Comparison of ENCODE assay signal across 8 cellular contexts in the genomic region with DNA sequence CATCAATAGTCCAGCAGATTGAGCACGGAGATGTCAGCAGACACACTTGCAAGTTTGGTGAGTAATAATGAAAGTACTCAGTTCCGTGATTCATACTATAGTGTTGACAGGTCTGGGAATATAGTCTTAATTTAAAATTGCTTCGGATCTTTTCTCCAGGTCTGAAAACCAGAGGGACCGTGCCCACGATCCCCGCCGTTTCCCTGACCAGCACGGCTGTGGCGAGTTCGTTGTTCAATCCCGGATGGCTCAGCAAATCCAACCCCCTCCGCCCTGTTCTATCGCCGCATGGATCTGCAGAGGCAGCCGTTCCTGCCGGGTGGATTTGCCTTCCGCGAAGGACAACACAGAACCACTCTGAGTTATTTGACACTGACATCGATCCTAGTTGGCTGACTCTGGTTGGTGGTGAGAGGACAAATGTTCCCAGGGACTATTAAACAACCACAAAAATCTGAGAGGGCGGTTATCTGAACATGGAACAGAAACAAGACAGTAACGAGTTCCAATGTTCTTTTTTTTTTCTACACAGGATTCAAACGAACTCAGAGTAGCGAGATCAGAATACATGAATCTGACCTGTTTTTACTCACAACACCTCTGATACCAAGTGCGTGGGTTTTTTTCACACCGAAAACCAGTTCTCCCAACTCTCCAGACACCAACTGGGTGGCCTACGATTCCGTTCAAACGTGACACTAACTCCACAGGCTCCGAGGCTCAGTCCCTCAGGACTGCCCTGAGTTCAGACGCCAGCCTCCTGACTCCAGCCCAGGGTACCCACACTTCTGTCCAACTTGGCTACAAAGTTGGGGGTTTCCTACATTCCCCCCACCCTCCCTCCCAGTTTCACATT. TPM values are rescaled to one million over a fixed set of nuclear protein-coding genes. Genes with fewer than 3 reads are reported as not detected.
DNase-seq lines count a peak whose midpoint lies in the region; ATAC-seq, FAIRE-seq and TF ChIP-seq lines count a peak whose summit lies in the region.

No MANE protein-coding gene starts in this region.

- TF ChIP-seq POLR2A in heart left ventricle (IDR thresholded peaks at IDR 0.05) (no peak), GM12878 (IDR thresholded peaks at IDR 0.05; ENCODE audit: low read depth, low read length) (no peak)

- H3K4me3 ChIP-seq in heart left ventricle (peak overlapping the region in 9 of 12 donors; percentile 28 to 55 (median 35)), GM12878 (peak overlapping the region; percentile 52), mucosa of stomach (ENCODE audit: low read length) (peak overlapping the region; percentile 15)

- peak overlapping the region in 3 of 12 donors; percentile 11 to 57 (median 23) for H3K27ac ChIP-seq in heart left ventricle
- peak overlapping the region; percentile 82 for H3K27ac ChIP-seq in GM12878 (ENCODE audit: control insufficient read depth, insufficient read depth)

- no peaks in the 10 kb centered on the region for H3K9me3 ChIP-seq in heart left ventricle
- H3K9me3 ChIP-seq in GM12878 (replicated peaks; ENCODE audit: control insufficient read depth, insufficient read depth, low read length): no peaks in the 10 kb centered on the region
- no peaks in the 10 kb centered on the region for H3K9me3 ChIP-seq in mucosa of stomach (ENCODE audit: control insufficient read depth, low read length)

- peak overlapping the region; percentile 80 for H3K4me2 ChIP-seq in GM12878 (ENCODE audit: control insufficient read depth, insufficient read depth)

- peak; percentile 93 for FAIRE-seq in GM12878 (lab: Jason Lieb, UNC)

- TF ChIP-seq RAD21 in GM12878 (IDR thresholded peaks at IDR 0.05; ENCODE audit: insufficient read depth, low read depth, low read length): no peak

- DNase-seq in heart left ventricle: peak in 1 of 5 donors; percentile 39
- no peak for DNase-seq in cardiac septum (ENCODE audit: low spot score)
- DNase-seq in NCI-H69 (lab: John Stamatoyannopoulos, UW): peak; percentile 17
- DNase-seq in GM12878 (ENCODE audit: low read depth, low spot score): peak; percentile 73
- DNase-seq in AML-193 (lab: John Stamatoyannopoulos, UW): no peak
- DNase-seq in GM19240 (ENCODE audit: insufficient read length, low spot score): no peak

- H3K36me3 ChIP-seq in heart left ventricle: no peaks in the 10 kb centered on the region
- H3K36me3 ChIP-seq in GM12878 (ENCODE audit: control insufficient read depth in 2 of 2, insufficient read depth in 2 of 2, low read length in 1 of 2): no peaks in the 10 kb centered on the region
- H3K36me3 ChIP-seq in mucosa of stomach (ENCODE audit: control insufficient read depth, insufficient read depth, low read length): no peaks in the 10 kb centered on the region

- POLR2A ChIA-PET in GM12878 (lab: Charles Lee): no interaction called here

- H2AFZ ChIP-seq in GM12878 (ENCODE audit: control insufficient read depth, low read depth, low read length): peak overlapping the region; percentile 61

- BruUV-seq in GM12878 (replicated peaks; lab: Mats Ljungman, UMichigan): no TSS peak

- H3K4me1 ChIP-seq in heart left ventricle (peaks cover 0 to 42% (median 12%) of the 10 kb centered on the region in 12 donors), GM12878 (ENCODE audit: control insufficient read depth, insufficient read depth, low read length) (peaks cover 45% of the 10 kb centered on the region), mucosa of stomach (ENCODE audit: control insufficient read depth, insufficient read depth, low read length) (peaks cover 16% of the 10 kb centered on the region)

- WGBS in heart left ventricle, 4 donors: 58 to 66% (median 62%) methylated on average over 30 of the region's 30 CpGs
- 4% methylated on average over 30 of the region's 30 CpGs for WGBS in GM12878 (ENCODE audit: insufficient coverage, insufficient replicate concordance, low lambda C conversion rate, missing lambda C conversion rate)

- peaks cover 0 to 6% (median 0%) of the 10 kb centered on the region in 9 donors for H3K27me3 ChIP-seq in heart left ventricle
- no peaks in the 10 kb centered on the region for H3K27me3 ChIP-seq in GM12878 (replicated peaks in 1 of 2; ENCODE audit: control insufficient read depth in 2 of 2, insufficient read depth in 2 of 2, low read length in 1 of 2)
- H3K27me3 ChIP-seq in mucosa of stomach (ENCODE audit: control insufficient read depth, insufficient read depth, low read length): peaks cover 6% of the 10 kb centered on the region

- intact Hi-C loops in heart left ventricle (cut with DNase I) (loop anchor here in 1 of 10 donors (10.0 kb wide), 1 partner anchor 47 kb away; no protein-coding TSS in a partner anchor), cardiac septum (cut with DNase I) (no loop called here), GM12878 (cut with micrococcal nuclease; ENCODE audit: unreplicated experiment) (loop anchor here (2.0 to 5.0 kb wide), 2 partner anchors 131 to 153 kb away; no protein-coding TSS in a partner anchor)

- H3K9ac ChIP-seq in GM12878 (ENCODE audit: control insufficient read depth, insufficient read depth, low read length) (peak overlapping the region; percentile 63), mucosa of stomach (ENCODE audit: low read length) (peak overlapping the region; percentile 2)

- RAD21 ChIA-PET in GM12878 (lab: Charles Lee; ENCODE audit: unreplicated experiment): interaction anchor here (0.6 to 2.8 kb wide), 4 partner anchors 9 to 260 kb away, joined by 3 to 9 read pairs (median 5); a partner anchor contains a TSS

- TF ChIP-seq CTCF in heart left ventricle (IDR thresholded peaks at IDR 0.05) (no peak), GM12878 (IDR thresholded peaks at IDR 0.05 in 2 of 3, conservative IDR thresholded peaks at IDR 0.05 in 1 of 3; ENCODE audit: control insufficient read depth in 2 of 3, extremely low read depth in 1 of 3, insufficient read depth in 1 of 3, low read depth in 3 of 3, low read length in 3 of 3) (no peak)

- ATAC-seq in heart left ventricle (peak in 3 of 4 donors; percentile 22 to 31 (median 26)), HG02678 (IDR thresholded peaks at IDR 0.05; ENCODE audit: unreplicated experiment) (peak; percentile 48), GM12878 (peak; percentile 67)

- peaks cover 12% of the 10 kb centered on the region; the same call in 1 of the 2 replicates for H3K79me2 ChIP-seq in GM12878 (ENCODE audit: control insufficient read depth, insufficient read depth, low read length)

- CTCF ChIA-PET in GM12878 (lab: Yijun Ruan, JAX): interaction anchor here (1.7 to 5.6 kb wide), 4 partner anchors 10 to 260 kb away, joined by 7 to 50 read pairs (median 10); a partner anchor contains a TSS

- SMC1A ChIA-PET in GM12878 (lab: Charles Lee; ENCODE audit: uncharacterized antibody, unreplicated experiment): interaction anchor here (1.0 to 2.1 kb wide), 6 partner anchors 9 to 260 kb away, joined by 3 to 9 read pairs (median 4); no protein-coding TSS in a partner anchor

- in situ Hi-C loops in GM12878 (cut with MboI): no loop called here

- peak; percentile 82 to 99 for TF ChIP-seq EP300 in GM12878 (IDR thresholded peaks at IDR 0.05; ENCODE audit: borderline replicate concordance in 1 of 2, control insufficient read depth in 1 of 2, low read depth in 2 of 2, low read length in 2 of 2)

- H4K20me1 ChIP-seq in GM12878 (ENCODE audit: control insufficient read depth, insufficient read depth): no peaks in the 10 kb centered on the region

TF ChIP-seq in GM12878, 131 proteins besides CTCF, POLR2A, EP300 and RAD21 (continues in another document):
- TF ChIP-seq, protein P1, sequence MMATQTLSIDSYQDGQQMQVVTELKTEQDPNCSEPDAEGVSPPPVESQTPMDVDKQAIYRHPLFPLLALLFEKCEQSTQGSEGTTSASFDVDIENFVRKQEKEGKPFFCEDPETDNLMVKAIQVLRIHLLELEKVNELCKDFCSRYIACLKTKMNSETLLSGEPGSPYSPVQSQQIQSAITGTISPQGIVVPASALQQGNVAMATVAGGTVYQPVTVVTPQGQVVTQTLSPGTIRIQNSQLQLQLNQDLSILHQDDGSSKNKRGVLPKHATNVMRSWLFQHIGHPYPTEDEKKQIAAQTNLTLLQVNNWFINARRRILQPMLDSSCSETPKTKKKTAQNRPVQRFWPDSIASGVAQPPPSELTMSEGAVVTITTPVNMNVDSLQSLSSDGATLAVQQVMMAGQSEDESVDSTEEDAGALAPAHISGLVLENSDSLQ (IDR thresholded peaks at IDR 0.05): peak; percentile 82
- peak; percentile 93 for TF ChIP-seq MTA2 (IDR thresholded peaks at IDR 0.05; ENCODE audit: low read depth)
- TF ChIP-seq TCF3 (IDR thresholded peaks at IDR 0.05; ENCODE audit: borderline replicate concordance, insufficient read depth, low read depth, low read length): peak; percentile 36; the same call in 1 of the 2 replicates
- peak in 1 of 2 experiments; percentile 79; a peak in 2 of 4 replicates for TF ChIP-seq ETV6 (conservative IDR thresholded peaks at IDR 0.05 in 1 of 2, IDR thresholded peaks at IDR 0.05 in 1 of 2; ENCODE audit: borderline replicate concordance in 1 of 2, low read depth in 1 of 2)
- peak; percentile 50; the same call in 1 of the 2 replicates for TF ChIP-seq POLR2AphosphoS2 (IDR thresholded peaks at IDR 0.05; ENCODE audit: low read depth, low read length)
- TF ChIP-seq BHLHE40 (IDR thresholded peaks at IDR 0.05; ENCODE audit: borderline replicate concordance in 1 of 2, low read depth in 2 of 2, low read length in 1 of 2): peak; percentile 80 to 87
- TF ChIP-seq RCOR1 (conservative IDR thresholded peaks at IDR 0.05; ENCODE audit: low read depth, low read length): 0 out of 2 replicates have a peak, but pooled peaks have one; percentile 95
- TF ChIP-seq MTA3 (IDR thresholded peaks at IDR 0.05; ENCODE audit: borderline replicate concordance, low read length): peak; percentile 94; the same call in 1 of the 2 replicates

RNA-seq across cellular contexts. Expression of a gene that starts 52.7 kb away (rescaled TPM):
- total RNA-seq in heart left ventricle (10 to 100 TPM; 29.2 to 83.9 (median 60.2) TPM), cardiac septum (70.1 TPM), GM12878 (2014; rRNA removed) (38.3 and 49.0 TPM in 2 replicates), GM12878 (2014; rRNA removed; fragmentation: Illumina TruSeq; extraction: Trizol) (85.7 and 94.1 TPM in 2 replicates), GM12878 (2021) (101 and 106 TPM in 2 replicates)
- polyA plus RNA-seq in heart left ventricle (10 to 100 TPM; 60.6 to 61.1 TPM), GM12878 (2011; rRNA removed) (64.5 and 65.3 TPM in 2 replicates), GM12878 (2014; fragmentation: Illumina TruSeq; extraction: Trizol) (156 and 160 TPM in 2 replicates), GM12878 (2014; fragmentation: Nextera tagmentation; extraction: Ambion mirVana) (10 to 100 TPM; 28.4 to 45.0 TPM), GM12878 (2014; rRNA removed) (79.9 and 82.1 TPM in 2 replicates), GM12878 (2016; fragmentation: Nextera tagmentation; extraction: Ambion mirVana) (100 to 1,000 TPM; 177 to 181 TPM)
- total RNA-seq in GM12878 (2013; cell fraction: nucleolus; rRNA removed): 136 and 141 TPM in 2 replicates
- 52.6 TPM for polyA plus RNA-seq in GM12878 (2011; ENCODE audit: low read depth)
- 33.5 and 38.9 TPM in 2 replicates for polyA plus RNA-seq in GM12878 (2011; cell fraction: cytosol; rRNA removed)
- polyA plus RNA-seq in GM12878 (2011; cell fraction: nucleus; rRNA removed): 130 and 190 TPM in 2 replicates
- polyA plus RNA-seq in GM12878 (2012): 73.3 and 80.2 TPM in 2 replicates
- polyA minus RNA-seq in GM12878 (2011; rRNA and poly(A)+ RNA removed): 22.5 and 26.1 TPM in 2 replicates
- 11.8 and 17.6 TPM in 2 replicates for polyA minus RNA-seq in GM12878 (2011; cell fraction: cytosol; rRNA and poly(A)+ RNA removed)
- 19.2 and 28.1 TPM in 2 replicates for polyA minus RNA-seq in GM12878 (2011; cell fraction: nucleus; rRNA and poly(A)+ RNA removed)

Comparison
In these comparisons a context has a peak if more than half of its experiments do, and no peak if none do; other contexts are left out.
1. DNase-seq: peak in NCI-H69 (single experiment) and GM12878 (single experiment); none in cardiac septum (single experiment), AML-193 (0 of 2) and GM19240 (single experiment).
2. Peak in every context shown above with its lines, with median percentiles within 50 percentile points of each other: ATAC-seq and H3K4me3 ChIP-seq.